3 cellular contexts compared by ENCODE assay signal in genomic region chr9:134344068-134344820, GRCh38.
TF ChIP-seq lines count a peak whose summit lies in the region.

No MANE protein-coding gene starts in this region.

TF ChIP-seq in liver, 16 proteins besides CTCF, POLR2A, EP300 and RAD21:
- TF ChIP-seq NR2F2 (IDR thresholded peaks at IDR 0.05) (no peak), TAF1 (conservative IDR thresholded peaks at IDR 0.05) (no peak), SP1 (IDR thresholded peaks at IDR 0.05) (no peak), FOXA1 (IDR thresholded peaks at IDR 0.05) (no peak), MAX (IDR thresholded peaks at IDR 0.05) (no peak), FOXA2 (IDR thresholded peaks at IDR 0.05) (no peak)

TF ChIP-seq in HepG2, 621 proteins besides CTCF, POLR2A, EP300 and RAD21:
- no peak for TF ChIP-seq GMEB1 (CRISPR knock-in tag; IDR thresholded peaks at IDR 0.05; ENCODE audit: borderline replicate concordance)
- no peak for TF ChIP-seq ZNF619 (CRISPR knock-in tag; IDR thresholded peaks at IDR 0.05)
- TF ChIP-seq ZNF558 (CRISPR knock-in tag; IDR thresholded peaks at IDR 0.05; ENCODE audit: borderline replicate concordance): no peak
- no peak for TF ChIP-seq ZNF770 (CRISPR knock-in tag; IDR thresholded peaks at IDR 0.05)
- no peak for TF ChIP-seq BRCA1 (CRISPR knock-in tag; IDR thresholded peaks at IDR 0.05)
- TF ChIP-seq FLYWCH1 (CRISPR knock-in tag; IDR thresholded peaks at IDR 0.05): no peak

TF ChIP-seq in HEK293T, 16 proteins besides CTCF, POLR2A, EP300 and RAD21:
- no peak for TF ChIP-seq ARNT (IDR thresholded peaks at IDR 0.05)
- TF ChIP-seq L3MBTL2 (conservative IDR thresholded peaks at IDR 0.05): no peak
- no peak for TF ChIP-seq ELF4 (IDR thresholded peaks at IDR 0.05)
- TF ChIP-seq BHLHE40 (IDR thresholded peaks at IDR 0.05; ENCODE audit: borderline replicate concordance): no peak
- TF ChIP-seq LEF1 (IDR thresholded peaks at IDR 0.05; ENCODE audit: borderline replicate concordance): no peak
- TF ChIP-seq ZNF384 (IDR thresholded peaks at IDR 0.05): no peak
- TF ChIP-seq NFRKB (IDR thresholded peaks at IDR 0.05): no peak
- no peak for TF ChIP-seq HDGF (IDR thresholded peaks at IDR 0.05; ENCODE audit: borderline replicate concordance)
- no peak for TF ChIP-seq FOXA1 (IDR thresholded peaks at IDR 0.05)
- TF ChIP-seq CTBP1 (IDR thresholded peaks at IDR 0.05; ENCODE audit: borderline replicate concordance): no peak
- no peak for TF ChIP-seq TARDBP (IDR thresholded peaks at IDR 0.05)
